15 cellular contexts compared by ENCODE assay signal in genomic region chr7:55050286-55050685, GRCh38. TPM values are rescaled to one million over a fixed set of nuclear protein-coding genes. Genes with fewer than 3 reads are reported as not detected.
A peak's percentile ranks its signal among the peaks of the same experiment; 100 is the strongest.
DNase-seq lines count a peak whose midpoint lies in the region; ATAC-seq and TF ChIP-seq lines count a peak whose summit lies in the region.
"Had no signal": no experiment of that assay in that cellular context is flagged by ENCODE, and none has a peak within 500 bp of the region (broad histone marks: within the 10 kb centered on the region; RNA-seq: fewer than 3 reads in every experiment).

No MANE protein-coding gene starts in this region.

- no peak overlapping the region for H3K9ac ChIP-seq in SK-N-SH

- H3K36me3 Mint-ChIP-seq in chondrocyte (ENCODE audit: low read depth) = no peaks in the 10 kb centered on the region

- no peak overlapping the region for H3K27ac Mint-ChIP-seq in chondrocyte (ENCODE audit: unreplicated experiment)
- H3K27ac Mint-ChIP-seq: activated CD4-positive, alpha-beta memory T cell treated with anti-CD3 and anti-CD28 coated beads, Interleukin-2, amount 10 ng/mL, durations not matched to agents 7 days and 5 days had no signal

- CTCF ChIA-PET in SK-N-SH (lab: Yijun Ruan, JAX) = interaction anchor here (0.6 to 9.9 kb wide), 7 partner anchors 22 to 276 kb away, joined by 3 to 67 read pairs (median 3); no protein-coding TSS in a partner anchor

- H3K4me2 ChIP-seq in SK-N-SH = no peak overlapping the region

- no peak overlapping the region for H3K4me3 Mint-ChIP-seq in chondrocyte (ENCODE audit: unreplicated experiment)
- H3K4me3 Mint-ChIP-seq: activated CD4-positive, alpha-beta memory T cell treated with anti-CD3 and anti-CD28 coated beads, Interleukin-2, amount 10 ng/mL, durations not matched to agents 7 days and 5 days had no signal

- no peak overlapping the region for H3K4me3 ChIP-seq in SK-N-SH (ENCODE audit: low read depth in 2 of 2, low read length in 1 of 2)
- H3K4me3 ChIP-seq: A549, pancreas, thyroid gland had no signal

- peaks cover 10% of the 10 kb centered on the region for H3F3A ChIP-seq in SK-N-SH (replicated peaks; ENCODE audit: insufficient read depth)

- H3K79me2 ChIP-seq in SK-N-SH (ENCODE audit: insufficient read depth) = peaks cover 98% of the 10 kb centered on the region

- no peak for TF ChIP-seq EP300 in SK-N-SH (IDR thresholded peaks at IDR 0.05; ENCODE audit: borderline replicate concordance in 1 of 2, low read depth in 1 of 2, low read length in 1 of 2)

- DNase-seq in SK-N-SH (no peak), NCI-H2171 (lab: John Stamatoyannopoulos, UW) (peak; percentile 63), chondrocyte (ENCODE audit: low spot score) (no peak), epidermal melanocyte (ENCODE audit: insufficient read length, low spot score) (no peak), NCI-H187 treated with DMSO at 0.1 percent for 48 hours (lab: John Stamatoyannopoulos, UW) (no peak), NCI-H446 treated with DMSO at 0.1 percent for 48 hours (lab: John Stamatoyannopoulos, UW) (no peak), GM10266 (ENCODE audit: extremely low spot score) (no peak)
- DNase-seq: activated CD4-positive, alpha-beta memory T cell treated with anti-CD3 and anti-CD28 coated beads, Interleukin-2, amount 10 ng/mL, durations not matched to agents 7 days and 5 days; DMS79; NCI-H1930; pancreas; T-helper 9 cell; thyroid gland had no signal

- no peak for ATAC-seq in SK-N-SH treated with all-trans-retinoic acid at 6 μM for 48 hours
- ATAC-seq: A549, pancreas had no signal

- peaks cover 88% of the 10 kb centered on the region for H4K20me1 ChIP-seq in SK-N-SH (ENCODE audit: insufficient read depth)

- H3K27me3 Mint-ChIP-seq in chondrocyte (ENCODE audit: low read depth) = no peaks in the 10 kb centered on the region

- H3K4me1 ChIP-seq in SK-N-SH (ENCODE audit: control insufficient read depth in 1 of 2, insufficient read depth in 2 of 2, low read depth in 1 of 2, low read length in 1 of 2) = peaks cover 0 to 31% of the 10 kb centered on the region in 2 experiments; a peak in 2 of 4 replicates

- H3K9me3 Mint-ChIP-seq in chondrocyte (ENCODE audit: low read depth) = no peaks in the 10 kb centered on the region
- H3K9me3 Mint-ChIP-seq: activated CD4-positive, alpha-beta memory T cell treated with anti-CD3 and anti-CD28 coated beads, Interleukin-2, amount 10 ng/mL, durations not matched to agents 7 days and 5 days had no signal

- H2AFZ ChIP-seq in SK-N-SH (ENCODE audit: low read depth) = no peak overlapping the region

- H3K27ac ChIP-seq in SK-N-SH (ENCODE audit: low read depth in 2 of 2, low read length in 1 of 2) = peak overlapping the region in 1 of 2 experiments; percentile 14; a peak in 1 of 4 replicates
- H3K27ac ChIP-seq: pancreas, thyroid gland had no signal

- WGBS in SK-N-SH (ENCODE audit: low lambda C conversion rate) = 92% methylated on average over 5 of the region's 5 CpGs

- peaks cover 31% of the 10 kb centered on the region for H3K4me1 Mint-ChIP-seq in chondrocyte (ENCODE audit: low read depth)
- H3K4me1 Mint-ChIP-seq: activated CD4-positive, alpha-beta memory T cell treated with anti-CD3 and anti-CD28 coated beads, Interleukin-2, amount 10 ng/mL, durations not matched to agents 7 days and 5 days had no signal

- H3K27me3 ChIP-seq in SK-N-SH (ENCODE audit: insufficient read depth) = no peaks in the 10 kb centered on the region
- H3K27me3 ChIP-seq: pancreas, thyroid gland had no signal

- no peaks in the 10 kb centered on the region for H3K9me3 ChIP-seq in SK-N-SH
- H3K9me3 ChIP-seq: A549, pancreas, thyroid gland had no signal

- TF ChIP-seq CTCF in SK-N-SH (IDR thresholded peaks at IDR 0.05) = no peak
- peak; percentile 25 for TF ChIP-seq CTCF in chondrocyte (IDR thresholded peaks at IDR 0.05)
- no peak for TF ChIP-seq CTCF in GM10266 (IDR thresholded peaks at IDR 0.05; ENCODE audit: control insufficient read depth, insufficient read depth, low read depth, missing control alignments)

- TF ChIP-seq RAD21 in SK-N-SH (IDR thresholded peaks at IDR 0.05; ENCODE audit: low read length) = peak; percentile 30; the same call in 1 of the 2 replicates

- POLR2A ChIA-PET in SK-N-SH (lab: Yijun Ruan, JAX) = interaction anchor here (1.1 kb wide), 1 partner anchor 205 kb away, joined by 3 read pairs; no protein-coding TSS in a partner anchor

- H3K36me3 ChIP-seq in SK-N-SH (replicated peaks in 1 of 2; ENCODE audit: control insufficient read depth in 1 of 2, insufficient read depth in 2 of 2, low read length in 1 of 2) = peaks cover 1 to 17% of the 10 kb centered on the region in 2 experiments
- H3K36me3 ChIP-seq: pancreas, thyroid gland had no signal

- H3K9me2 ChIP-seq in SK-N-SH = no peaks in the 10 kb centered on the region

TF ChIP-seq in SK-N-SH, 30 proteins besides CTCF, POLR2A, EP300 and RAD21 (continues in another document):
- TF ChIP-seq, protein P1, sequence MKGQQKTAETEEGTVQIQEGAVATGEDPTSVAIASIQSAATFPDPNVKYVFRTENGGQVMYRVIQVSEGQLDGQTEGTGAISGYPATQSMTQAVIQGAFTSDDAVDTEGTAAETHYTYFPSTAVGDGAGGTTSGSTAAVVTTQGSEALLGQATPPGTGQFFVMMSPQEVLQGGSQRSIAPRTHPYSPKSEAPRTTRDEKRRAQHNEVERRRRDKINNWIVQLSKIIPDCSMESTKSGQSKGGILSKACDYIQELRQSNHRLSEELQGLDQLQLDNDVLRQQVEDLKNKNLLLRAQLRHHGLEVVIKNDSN (IDR thresholded peaks at IDR 0.05; ENCODE audit: borderline replicate concordance, low read depth) = no peak
- TF ChIP-seq, protein P2, sequence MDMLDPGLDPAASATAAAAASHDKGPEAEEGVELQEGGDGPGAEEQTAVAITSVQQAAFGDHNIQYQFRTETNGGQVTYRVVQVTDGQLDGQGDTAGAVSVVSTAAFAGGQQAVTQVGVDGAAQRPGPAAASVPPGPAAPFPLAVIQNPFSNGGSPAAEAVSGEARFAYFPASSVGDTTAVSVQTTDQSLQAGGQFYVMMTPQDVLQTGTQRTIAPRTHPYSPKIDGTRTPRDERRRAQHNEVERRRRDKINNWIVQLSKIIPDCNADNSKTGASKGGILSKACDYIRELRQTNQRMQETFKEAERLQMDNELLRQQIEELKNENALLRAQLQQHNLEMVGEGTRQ (IDR thresholded peaks at IDR 0.05; ENCODE audit: borderline replicate concordance, low read depth, low read length) = no peak
- no peak; the same call in 1 of the 2 replicates for TF ChIP-seq SMC3 (IDR thresholded peaks at IDR 0.05; ENCODE audit: low read depth, low read length)
- no peak for TF ChIP-seq TCF12 (IDR thresholded peaks at IDR 0.05)
- TF ChIP-seq ELF1 (IDR thresholded peaks at IDR 0.05) = no peak

TF ChIP-seq in SK-N-SH treated with all-trans-retinoic acid at 6 μM for 48 hours, 23 proteins besides CTCF, POLR2A, EP300 and RAD21:
- no peak for TF ChIP-seq TSHZ2 (CRISPR knock-in tag; IDR thresholded peaks at IDR 0.05)
- TF ChIP-seq ZFP3 (CRISPR knock-in tag; IDR thresholded peaks at IDR 0.05) = no peak
- no peak for TF ChIP-seq RARB (CRISPR knock-in tag; IDR thresholded peaks at IDR 0.05)
- no peak for TF ChIP-seq OSR1 (CRISPR knock-in tag; IDR thresholded peaks at IDR 0.05)
- no peak for TF ChIP-seq ESRRG (CRISPR knock-in tag; IDR thresholded peaks at IDR 0.05)
- TF ChIP-seq PPARA (CRISPR knock-in tag; IDR thresholded peaks at IDR 0.05; ENCODE audit: borderline replicate concordance) = no peak
- TF ChIP-seq ZC3H10 (CRISPR knock-in tag; IDR thresholded peaks at IDR 0.05) = no peak
- no peak for TF ChIP-seq BACH2 (CRISPR knock-in tag; IDR thresholded peaks at IDR 0.05; ENCODE audit: borderline replicate concordance)

RNA-seq across cellular contexts. Expression of gene EGFR, which starts 31.5 kb away (rescaled TPM):
- 30.7 and 37.6 TPM in 2 replicates for polyA plus RNA-seq in SK-N-SH (2012; rRNA removed)
- polyA plus RNA-seq in SK-N-SH (2012; cell fraction: cytosol; rRNA removed) = 28.1 and 35.5 TPM in 2 replicates
- polyA plus RNA-seq in SK-N-SH (2012; cell fraction: nucleus; rRNA removed) = 63.1 and 73.2 TPM in 2 replicates
- 13.6 to 27.4 TPM (median 25.5 TPM) in 3 replicates for total RNA-seq in chondrocyte
- total RNA-seq: activated CD4-positive, alpha-beta memory T cell treated with anti-CD3 and anti-CD28 coated beads, Interleukin-2, amount 10 ng/mL, durations not matched to agents 7 days and 5 days had no signal
